Comparison of ENCODE assay signal across 14 cellular contexts in genomic region chr2:76985387-76986136, GRCh38.
A peak's percentile ranks its signal among the peaks of the same experiment; 100 is the strongest.
DNase-seq lines count a peak whose midpoint lies in the region; ATAC-seq and TF ChIP-seq lines count a peak whose summit lies in the region.
"Had no signal": no experiment of that assay in that cellular context is flagged by ENCODE, and none has a peak within 500 bp of the region (broad histone marks: within the 10 kb centered on the region; RNA-seq: fewer than 3 reads in every experiment).

No MANE protein-coding gene starts in this region.

- H3K9me2 ChIP-seq in Karpas-422 (replicated peaks; ENCODE audit: insufficient read depth, low read length) = no peaks in the 10 kb centered on the region

- no peak overlapping the region for H4K8ac ChIP-seq in mesendoderm (ENCODE audit: low read depth, low read length)

- no peak overlapping the region for H2AK5ac ChIP-seq in mesendoderm (ENCODE audit: low read length)

- peak overlapping the region; percentile 39 for H3K18ac ChIP-seq in mesendoderm (ENCODE audit: low read length)

- peak; percentile 46 for DNase-seq in Karpas-422
- DNase-seq in mesendoderm = peak; percentile 67
- DNase-seq in retina = peak; percentile 68
- no peak for DNase-seq in esophagus muscularis mucosa (ENCODE audit: extremely low spot score)
- DNase-seq in nucleus accumbens (lab: John Stamatoyannopoulos, UW) = no peak
- no peak for DNase-seq in sigmoid colon
- DNase-seq: CD4-positive, alpha-beta T cell; DMS79; KG1; NCI-H1092; NCI-H1694 treated with DMSO at 0.1 percent for 48 hours had no signal

- H3K9ac ChIP-seq in Karpas-422 (ENCODE audit: low read length) = peak overlapping the region; percentile 12
- H3K9ac ChIP-seq in mesendoderm (ENCODE audit: low read length) = no peak overlapping the region

- H4K5ac ChIP-seq in mesendoderm (ENCODE audit: low read length) = no peak overlapping the region

- H3K4me1 ChIP-seq in Karpas-422 (ENCODE audit: low read length) = peaks cover 50% of the 10 kb centered on the region
- peaks cover 18% of the 10 kb centered on the region for H3K4me1 ChIP-seq in ectodermal cell (ENCODE audit: control insufficient read depth, insufficient read depth, low read length)
- no peaks in the 10 kb centered on the region for H3K4me1 ChIP-seq in mesendoderm (ENCODE audit: control insufficient read depth, low read depth, low read length)
- H3K4me1 ChIP-seq in esophagus muscularis mucosa = no peaks in the 10 kb centered on the region
- H3K4me1 ChIP-seq in sigmoid colon = peaks cover 0 to 6% (median 0%) of the 10 kb centered on the region in 4 donors

- no peaks in the 10 kb centered on the region for H3K79me1 ChIP-seq in mesendoderm (ENCODE audit: low read length)

- TF ChIP-seq EP300 in esophagus muscularis mucosa (IDR thresholded peaks at IDR 0.05) = no peak
- no peak for TF ChIP-seq EP300 in sigmoid colon (IDR thresholded peaks at IDR 0.05)

- H3K4me2 ChIP-seq in Karpas-422 (ENCODE audit: low read depth, low read length, poor library complexity, severe bottlenecking) = peak overlapping the region; percentile 54
- no peak overlapping the region for H3K4me2 ChIP-seq in mesendoderm (ENCODE audit: low read length)

- TF ChIP-seq POLR2A in esophagus muscularis mucosa (IDR thresholded peaks at IDR 0.05; ENCODE audit: low read depth) (no peak), sigmoid colon (IDR thresholded peaks at IDR 0.05) (no peak)

- peak overlapping the region; percentile 40; the same call in 1 of the 2 replicates for H2AFZ ChIP-seq in Karpas-422 (ENCODE audit: low read length)

- ATAC-seq in HG03045 (IDR thresholded peaks at IDR 0.05; ENCODE audit: unreplicated experiment) = no peak
- ATAC-seq: GM12878 had no signal

- H3K79me2 ChIP-seq in Karpas-422 (ENCODE audit: low read length) (no peaks in the 10 kb centered on the region), mesendoderm (ENCODE audit: control insufficient read depth, insufficient read depth, low read length) (no peaks in the 10 kb centered on the region)

- H4K20me1 ChIP-seq in Karpas-422 (ENCODE audit: insufficient read depth, low read depth, low read length) = no peaks in the 10 kb centered on the region

- H3K4me3 ChIP-seq in Karpas-422 (ENCODE audit: low read length) (peak overlapping the region; percentile 18; the same call in 1 of the 2 replicates), ectodermal cell (ENCODE audit: insufficient read depth, low read depth, low read length) (no peak overlapping the region), mesendoderm (ENCODE audit: low read length) (no peak overlapping the region), esophagus muscularis mucosa (no peak overlapping the region), sigmoid colon (no peak overlapping the region)
- H3K4me3 ChIP-seq: GM12878 had no signal

- no peak overlapping the region for H2BK120ac ChIP-seq in mesendoderm (ENCODE audit: low read depth, low read length)

- H3K56ac ChIP-seq in mesendoderm (ENCODE audit: low read length) = no peak overlapping the region

- no peak overlapping the region for H3K4ac ChIP-seq in mesendoderm (ENCODE audit: low read depth, low read length)

- H2BK5ac ChIP-seq in mesendoderm (ENCODE audit: low read length) = no peak overlapping the region

- no peak overlapping the region for H3K23ac ChIP-seq in mesendoderm (ENCODE audit: low read length)

- H3K36me3 ChIP-seq in Karpas-422 (ENCODE audit: insufficient read depth, low read length) (no peaks in the 10 kb centered on the region), ectodermal cell (ENCODE audit: control insufficient read depth, insufficient read depth, low read length) (no peaks in the 10 kb centered on the region), mesendoderm (ENCODE audit: control insufficient read depth, insufficient read depth, low read length) (no peaks in the 10 kb centered on the region), esophagus muscularis mucosa (no peaks in the 10 kb centered on the region), sigmoid colon (no peaks in the 10 kb centered on the region)

- WGBS in ectodermal cell, 2 experiments = 23 to 47% methylated on average over 6 to 11 of the region's 11 CpGs
- whole genome bisulfite sequencing in mesendoderm (ENCODE audit: extremely low coverage, insufficient coverage, low lambda C conversion rate) = no CpG with 5 or more reads among the region's 11 CpGs
- 57% methylated on average over 11 of the region's 11 CpGs for WGBS in esophagus muscularis mucosa
- WGBS in sigmoid colon, 2 donors = 44 to 46% methylated on average over 11 of the region's 11 CpGs

- TF ChIP-seq CTCF in esophagus muscularis mucosa (IDR thresholded peaks at IDR 0.05) (no peak), sigmoid colon (IDR thresholded peaks at IDR 0.05) (no peak)

- H3K9me3 ChIP-seq in Karpas-422 (ENCODE audit: low read length) = no peaks in the 10 kb centered on the region
- no peaks in the 10 kb centered on the region for H3K9me3 ChIP-seq in ectodermal cell (ENCODE audit: control insufficient read depth, low read length)
- no peaks in the 10 kb centered on the region for H3K9me3 ChIP-seq in esophagus muscularis mucosa
- H3K9me3 ChIP-seq in sigmoid colon = no peaks in the 10 kb centered on the region

- H3K27ac ChIP-seq in Karpas-422 (ENCODE audit: low read length) = no peak overlapping the region
- H3K27ac ChIP-seq in ectodermal cell (ENCODE audit: insufficient read depth, low read depth, low read length, poor library complexity, severe bottlenecking) = peak overlapping the region; percentile 20
- H3K27ac ChIP-seq in mesendoderm (ENCODE audit: low read depth, low read length) = no peak overlapping the region
- H3K27ac ChIP-seq in esophagus muscularis mucosa (replicated peaks in 1 of 4) = no peak overlapping the region
- H3K27ac ChIP-seq in sigmoid colon = no peak overlapping the region

- intact Hi-C loops in esophagus muscularis mucosa (cut with DNase I) (no loop called here), sigmoid colon (cut with DNase I) (no loop called here)

- H3K27me3 ChIP-seq in Karpas-422 (ENCODE audit: low read length) = no peaks in the 10 kb centered on the region
- H3K27me3 ChIP-seq in ectodermal cell (ENCODE audit: control insufficient read depth, insufficient read depth, low read length, poor library complexity, severe bottlenecking) = no peaks in the 10 kb centered on the region
- H3K27me3 ChIP-seq in mesendoderm (ENCODE audit: insufficient read depth, low read length, poor library complexity) = no peaks in the 10 kb centered on the region
- H3K27me3 ChIP-seq in esophagus muscularis mucosa = no peaks in the 10 kb centered on the region
- no peaks in the 10 kb centered on the region for H3K27me3 ChIP-seq in sigmoid colon

- H2BK15ac ChIP-seq in mesendoderm (replicated peaks; ENCODE audit: low read depth) = no peak overlapping the region

Comparison
In these comparisons a context has a peak if more than half of its experiments do, and no peak if none do; other contexts are left out.
1. DNase-seq: peak in Karpas-422 (single experiment), mesendoderm (single experiment) and retina (single experiment); none in esophagus muscularis mucosa (single experiment), nucleus accumbens (0 of 56) and sigmoid colon (single experiment).